Comparison of ENCODE assay signal across 25 cellular contexts in the genomic region with DNA sequence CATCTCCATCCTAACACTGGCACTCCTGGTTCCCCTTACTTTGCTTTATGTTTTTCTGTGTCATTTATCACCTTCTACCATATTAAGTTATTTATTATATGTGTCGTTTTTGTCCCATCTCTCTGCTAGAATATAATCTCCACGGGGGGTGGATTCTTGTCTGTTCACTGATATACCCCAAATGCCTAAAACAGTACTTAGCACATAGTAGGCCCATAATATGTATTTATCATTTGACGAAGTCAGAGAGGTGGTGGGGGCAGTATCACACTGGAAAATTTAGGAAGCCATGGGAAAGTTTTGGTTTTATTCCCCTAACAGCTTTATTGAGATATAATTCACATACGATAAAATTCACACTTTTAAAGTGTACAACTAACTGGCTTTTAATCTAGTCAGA.
"Had no signal": no experiment of that assay in that cellular context is flagged by ENCODE, and none has a peak within 500 bp of the region (broad histone marks: within the 10 kb centered on the region; RNA-seq: fewer than 3 reads in every experiment).

No MANE protein-coding gene starts in this region.

- H3K27ac ChIP-seq: adrenal gland, body of pancreas, cardiac muscle cell, PC-9, VCaP had no signal

- H3K4me3 Mint-ChIP-seq: activated CD4-positive, alpha-beta T cell treated with anti-CD3 and anti-CD28 coated beads for 36 hours; activated CD8-positive, alpha-beta T cell treated with anti-CD3 and anti-CD28 coated beads for 36 hours; activated naive CD8-positive, alpha-beta T cell treated with anti-CD3 and anti-CD28 coated beads, Interleukin-2, amount 10 ng/mL, durations not matched to agents 7 days and 5 days; activated T-cell treated with anti-CD3 and anti-CD28 coated beads, Interleukin-2, amount 50 U/mL, for 72 hours; T-cell had no signal

- H3K4me2 ChIP-seq: PC-9 had no signal

- ATAC-seq: activated CD4-positive, alpha-beta T cell treated with anti-CD3 and anti-CD28 coated beads for 36 hours; activated CD8-positive, alpha-beta T cell treated with anti-CD3 and anti-CD28 coated beads for 36 hours; activated T-cell treated with anti-CD3 and anti-CD28 coated beads, Interleukin-2, amount 50 U/mL, for 72 hours; body of pancreas; T-cell had no signal

- H3K4me3 ChIP-seq: adrenal gland, body of pancreas, cardiac muscle cell, MG63, PC-9 had no signal

- H3K9me3 Mint-ChIP-seq: activated CD8-positive, alpha-beta T cell treated with anti-CD3 and anti-CD28 coated beads for 36 hours; activated naive CD8-positive, alpha-beta T cell treated with anti-CD3 and anti-CD28 coated beads, Interleukin-2, amount 10 ng/mL, durations not matched to agents 7 days and 5 days; activated T-helper 2 cell treated with anti-CD3 and anti-CD28 coated beads, Interferon-gamma antibody, Interleukin-2, Interleukin-4, amounts not matched to agents 10 μg/mL and 5 μg/mL and 100 μg/mL, durations not matched to agents 14 hours and 24 hours and 36 hours; T-cell had no signal

- DNase-seq: activated CD4-positive, alpha-beta T cell treated with anti-CD3 and anti-CD28 coated beads for 36 hours; activated CD8-positive, alpha-beta memory T cell treated with anti-CD3 and anti-CD28 coated beads, Interleukin-2, amount 50 U/mL, for 4 hours; activated CD8-positive, alpha-beta T cell treated with anti-CD3 and anti-CD28 coated beads for 36 hours; activated gamma-delta T cell treated with Interleukin-2 at 50 U/mL for 16 hours; activated naive CD4-positive, alpha-beta T cell treated with anti-CD3 and anti-CD28 coated beads, Interleukin-2, amount 50 U/mL, for 16 hours; activated naive CD8-positive, alpha-beta T cell treated with anti-CD3 and anti-CD28 coated beads, Interleukin-2, amount 10 ng/mL, durations not matched to agents 7 days and 5 days; activated T-cell treated with anti-CD3 and anti-CD28 coated beads, Interleukin-2, amount 50 U/mL, for 72 hours; adrenal gland; aorta; body of pancreas; MG63; MV-4-11; NCI-H1092 treated with DMSO at 0.1 percent for 48 hours; NCI-H1436; NCI-H1694 treated with DMSO at 0.1 percent for 48 hours; NCI-H2029 treated with DMSO at 0.1 percent for 48 hours; NCI-H510A treated with DMSO at 0.1 percent for 48 hours; NCI-H69; SHP77 treated with DMSO at 0.1 percent for 48 hours; T-cell; T-helper 2 cell had no signal

- H3K4me1 Mint-ChIP-seq: activated CD4-positive, alpha-beta T cell treated with anti-CD3 and anti-CD28 coated beads for 36 hours; T-cell had no signal

- H3K4me1 ChIP-seq: adrenal gland, body of pancreas had no signal

- H3K27ac Mint-ChIP-seq: activated CD4-positive, alpha-beta T cell treated with anti-CD3 and anti-CD28 coated beads for 36 hours; activated CD8-positive, alpha-beta T cell treated with anti-CD3 and anti-CD28 coated beads for 36 hours; activated naive CD8-positive, alpha-beta T cell treated with anti-CD3 and anti-CD28 coated beads, Interleukin-2, amount 10 ng/mL, durations not matched to agents 7 days and 5 days; activated T-cell treated with anti-CD3 and anti-CD28 coated beads, Interleukin-2, amount 50 U/mL, for 72 hours; activated T-helper 2 cell treated with anti-CD3 and anti-CD28 coated beads, Interferon-gamma antibody, Interleukin-2, Interleukin-4, amounts not matched to agents 10 μg/mL and 5 μg/mL and 100 μg/mL, durations not matched to agents 14 hours and 24 hours and 36 hours; T-cell had no signal

- H3K9me3 ChIP-seq: adrenal gland, body of pancreas, MG63 had no signal

- H3K27me3 ChIP-seq: adrenal gland, body of pancreas, cardiac muscle cell, MG63 had no signal

- H2AFZ ChIP-seq: PC-9 had no signal

- H3K27me3 Mint-ChIP-seq: activated CD4-positive, alpha-beta T cell treated with anti-CD3 and anti-CD28 coated beads for 36 hours; activated CD8-positive, alpha-beta T cell treated with anti-CD3 and anti-CD28 coated beads for 36 hours; activated naive CD8-positive, alpha-beta T cell treated with anti-CD3 and anti-CD28 coated beads, Interleukin-2, amount 10 ng/mL, durations not matched to agents 7 days and 5 days; T-cell had no signal
